17 cellular contexts compared by ENCODE assay signal in genomic region chr11:119697445-119697844, GRCh38. TPM values are rescaled to one million over a fixed set of nuclear protein-coding genes. Genes with fewer than 3 reads are reported as not detected.
A peak's percentile ranks its signal among the peaks of the same experiment; 100 is the strongest.
DNase-seq lines count a peak whose midpoint lies in the region; ATAC-seq and TF ChIP-seq lines count a peak whose summit lies in the region.
"Had no signal": no experiment of that assay in that cellular context is flagged by ENCODE, and none has a peak within 500 bp of the region (broad histone marks: within the 10 kb centered on the region; RNA-seq: fewer than 3 reads in every experiment).

No MANE protein-coding gene starts in this region.

- intact Hi-C loops in left ventricle myocardium inferior (cut with micrococcal nuclease) (no loop called here), Right ventricle myocardium superior (cut with DNase I) (no loop called here), breast epithelium (cut with DNase I; ENCODE audit: low total_unique reads) (no loop called here)

- H3K27ac ChIP-seq in left ventricle myocardium inferior (replicated peaks) (peak overlapping the region; percentile 61), breast epithelium (peak overlapping the region; percentile 53 to 76), urinary bladder (ENCODE audit: low read depth) (peak overlapping the region; percentile 53)
- H3K27ac ChIP-seq: 22Rv1, SJCRH30 had no signal

- H3K27me3 ChIP-seq in left ventricle myocardium inferior (ENCODE audit: low read depth): no peaks in the 10 kb centered on the region
- H3K27me3 ChIP-seq in breast epithelium: no peaks in the 10 kb centered on the region
- H3K27me3 ChIP-seq: BE2C, SJCRH30 had no signal

- H3K4me3 ChIP-seq in left ventricle myocardium inferior (no peak overlapping the region), breast epithelium (no peak overlapping the region), urinary bladder (ENCODE audit: low read depth, low read length) (no peak overlapping the region)
- H3K4me3 ChIP-seq: SJCRH30 had no signal

- DNase-seq in left ventricle myocardium inferior: no peak
- no peak for DNase-seq in Right ventricle myocardium superior
- DNase-seq in breast epithelium (ENCODE audit: low spot score in 2 of 2): no peak
- DNase-seq in immature natural killer cell: no peak
- DNase-seq: BE2C; CD8-positive, alpha-beta T cell; DMS79 treated with DMSO at 0.1 percent for 48 hours; GOT3; Karpas-422; NCI-H187; NK-92 treated with Interleukin-12 subunit alpha and Interleukin-12 subunit beta, amount 100 ng/mL, for 24 hours; SJCRH30 had no signal

- no peaks in the 10 kb centered on the region for H3K36me3 Mint-ChIP-seq in immature natural killer cell
- H3K36me3 Mint-ChIP-seq: CD8-positive, alpha-beta T cell had no signal

- H3K27ac Mint-ChIP-seq in immature natural killer cell: peak overlapping the region in 1 of 6 donors; percentile 40
- H3K27ac Mint-ChIP-seq: CD8-positive, alpha-beta T cell had no signal

- H3K4me3 Mint-ChIP-seq in immature natural killer cell: peak overlapping the region; percentile 1 to 62 (median 38)
- H3K4me3 Mint-ChIP-seq: CD8-positive, alpha-beta T cell had no signal

- no peak for TF ChIP-seq POLR2A in breast epithelium (IDR thresholded peaks at IDR 0.05)

- H3K9me3 ChIP-seq in left ventricle myocardium inferior (replicated peaks) (no peaks in the 10 kb centered on the region), breast epithelium (no peaks in the 10 kb centered on the region)
- H3K9me3 ChIP-seq: BE2C, SJCRH30 had no signal

- no peak for TF ChIP-seq CTCF in left ventricle myocardium inferior (IDR thresholded peaks at IDR 0.05; ENCODE audit: borderline replicate concordance)
- no peak for TF ChIP-seq CTCF in breast epithelium (IDR thresholded peaks at IDR 0.05)

- peaks cover 8 to 18% (median 10%) of the 10 kb centered on the region in 3 donors for H3K27me3 Mint-ChIP-seq in immature natural killer cell (ENCODE audit: low read depth in 3 of 3)

- H3K4me1 Mint-ChIP-seq in immature natural killer cell: peaks cover 50 to 58% of the 10 kb centered on the region in 2 donors

- ATAC-seq in Right ventricle myocardium superior (ENCODE audit: poor library complexity) (no peak), GM21526 (IDR thresholded peaks at IDR 0.05; ENCODE audit: low FRiP score, unreplicated experiment) (no peak), HG02973 (IDR thresholded peaks at IDR 0.05; ENCODE audit: unreplicated experiment) (no peak), GM18502 (IDR thresholded peaks at IDR 0.05; ENCODE audit: poor library complexity, unreplicated experiment) (no peak)
- ATAC-seq: CD8-positive, alpha-beta T cell had no signal

- H3K9me3 Mint-ChIP-seq in immature natural killer cell: no peaks in the 10 kb centered on the region
- H3K9me3 Mint-ChIP-seq: CD8-positive, alpha-beta T cell had no signal

- H3K4me1 ChIP-seq in left ventricle myocardium inferior: peaks cover 68% of the 10 kb centered on the region
- H3K4me1 ChIP-seq in breast epithelium: peaks cover 2 to 12% of the 10 kb centered on the region in 2 donors
- H3K4me1 ChIP-seq in urinary bladder (ENCODE audit: insufficient read depth): no peaks in the 10 kb centered on the region

- H3K36me3 ChIP-seq in left ventricle myocardium inferior (no peaks in the 10 kb centered on the region), breast epithelium (no peaks in the 10 kb centered on the region), urinary bladder (ENCODE audit: insufficient read depth) (no peaks in the 10 kb centered on the region)
- H3K36me3 ChIP-seq: BE2C had no signal

- WGBS in urinary bladder: 89% methylated on average over 3 of the region's 3 CpGs

RNA-seq across cellular contexts. Expression of gene NECTIN1, which starts 31.6 kb away (rescaled TPM):
- total RNA-seq in left ventricle myocardium inferior (22.9 TPM), Right ventricle myocardium superior (15.0 TPM), breast epithelium (1 to 10 TPM; 2.6 to 6.6 (median 4.5) TPM), urinary bladder (18.1 TPM)
- polyA plus RNA-seq in immature natural killer cell (under 1 TPM in 2 of 3 donors, not detected in 1; 0.41 to 0.52 TPM), urinary bladder (17.6 TPM)
